In the genomic region with DNA sequence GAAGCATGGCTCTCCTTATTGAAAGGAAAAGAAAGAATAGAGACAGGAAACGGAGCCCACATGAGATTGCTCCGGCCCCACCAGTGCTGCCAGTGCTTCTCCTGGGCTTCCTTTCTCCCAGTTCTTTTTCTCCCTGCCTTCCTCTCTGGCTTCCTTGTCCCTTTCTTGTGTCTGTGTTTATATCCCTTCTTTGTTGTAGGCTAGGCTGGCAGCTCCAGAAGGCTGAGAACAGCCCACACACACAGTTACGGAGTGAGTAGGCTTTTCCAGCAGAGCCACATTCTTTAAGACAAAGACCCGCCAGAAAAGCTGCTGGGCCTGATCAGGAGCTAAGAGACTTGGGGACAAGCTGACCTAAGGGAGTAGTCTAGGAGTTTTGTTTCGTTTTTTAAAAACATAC, we compare ENCODE assay signal across 10 cellular contexts. TPM values are rescaled to one million over a fixed set of nuclear protein-coding genes. Genes with fewer than 3 reads are reported as not detected.
DNase-seq lines count a peak whose midpoint lies in the region; TF ChIP-seq lines count a peak whose summit lies in the region.
"Had no signal": no experiment of that assay in that cellular context is flagged by ENCODE, and none has a peak within 500 bp of the region (broad histone marks: within the 10 kb centered on the region; RNA-seq: fewer than 3 reads in every experiment).

No MANE protein-coding gene starts in this region.

- H3K4me3 Mint-ChIP-seq in nephron (no peak overlapping the region), type B pancreatic cell (peak overlapping the region; percentile 75)
- no peak overlapping the region for H3K4me3 Mint-ChIP-seq in CD8-positive, alpha-beta memory T cell

- peak overlapping the region; percentile 89 to 94 (median 89) for H3K27ac Mint-ChIP-seq in nephron
- peak overlapping the region; percentile 98 for H3K27ac Mint-ChIP-seq in type B pancreatic cell
- no peak overlapping the region for H3K27ac Mint-ChIP-seq in CD8-positive, alpha-beta memory T cell

- peaks cover 3 to 25% of the 10 kb centered on the region in 2 donors for H3K4me1 ChIP-seq in ascending aorta
- no peaks in the 10 kb centered on the region for H3K4me1 ChIP-seq in CD8-positive, alpha-beta memory T cell (ENCODE audit: insufficient read depth, low read length)

- CTCF ChIA-PET in CD8-positive, alpha-beta memory T cell (lab: Charles Lee): interaction anchor here (2.0 kb wide), 1 partner anchor 13 kb away, joined by 14 read pairs; no protein-coding TSS in a partner anchor

- DNase-seq in ascending aorta (ENCODE audit: low spot score in 2 of 2): peak in 1 of 2 donors; percentile 72
- DNase-seq in foreskin melanocyte: peak; percentile 15
- DNase-seq in type B pancreatic cell (ENCODE audit: extremely low spot score, unreplicated experiment): no peak
- DNase-seq in germinal center (ENCODE audit: low spot score): no peak
- no peak for DNase-seq in stimulated activated CD4-positive, alpha-beta T cell treated with anti-CD3 and anti-CD28 coated beads, Interleukin-12 subunit alpha, Interleukin-12 subunit beta, amount 100 ng/mL, for 4 hours
- no peak for DNase-seq in NCI-H526 (lab: John Stamatoyannopoulos, UW)
- DNase-seq in CD8-positive, alpha-beta memory T cell: no peak

- peaks cover 46 to 53% of the 10 kb centered on the region in 2 donors for H3K36me3 ChIP-seq in ascending aorta
- peaks cover 24% of the 10 kb centered on the region for H3K36me3 ChIP-seq in CD8-positive, alpha-beta memory T cell (ENCODE audit: insufficient read depth, low read length)
- H3K36me3 ChIP-seq: ovary had no signal

- no peaks in the 10 kb centered on the region for H3K9me3 ChIP-seq in ascending aorta
- no peaks in the 10 kb centered on the region for H3K9me3 ChIP-seq in CD8-positive, alpha-beta memory T cell (ENCODE audit: low read length)
- H3K9me3 ChIP-seq: ovary had no signal

- H3K27me3 Mint-ChIP-seq in nephron (ENCODE audit: low read depth) (no peaks in the 10 kb centered on the region), type B pancreatic cell (no peaks in the 10 kb centered on the region)
- no peaks in the 10 kb centered on the region for H3K27me3 Mint-ChIP-seq in CD8-positive, alpha-beta memory T cell

- H3K36me3 Mint-ChIP-seq in nephron (ENCODE audit: low read depth): peaks cover 72% of the 10 kb centered on the region
- peaks cover 27% of the 10 kb centered on the region for H3K36me3 Mint-ChIP-seq in type B pancreatic cell
- peaks cover 0 to 83% (median 26%) of the 10 kb centered on the region in 3 donors for H3K36me3 Mint-ChIP-seq in CD8-positive, alpha-beta memory T cell

- peaks cover 22% of the 10 kb centered on the region for H3K4me1 Mint-ChIP-seq in nephron
- peaks cover 22% of the 10 kb centered on the region for H3K4me1 Mint-ChIP-seq in type B pancreatic cell (ENCODE audit: unreplicated experiment)
- peaks cover 0 to 7% (median 0%) of the 10 kb centered on the region in 3 donors for H3K4me1 Mint-ChIP-seq in CD8-positive, alpha-beta memory T cell

- H3K9me3 Mint-ChIP-seq in nephron (no peaks in the 10 kb centered on the region), type B pancreatic cell (no peaks in the 10 kb centered on the region)
- H3K9me3 Mint-ChIP-seq in CD8-positive, alpha-beta memory T cell: no peaks in the 10 kb centered on the region

- no peak for TF ChIP-seq CTCF in ascending aorta (IDR thresholded peaks at IDR 0.05)
- TF ChIP-seq CTCF in nephron (IDR thresholded peaks at IDR 0.05; ENCODE audit: unreplicated experiment in 3 of 3): no peak
- TF ChIP-seq CTCF in type B pancreatic cell (conservative IDR thresholded peaks at IDR 0.05): no peak

- intact Hi-C loops in ascending aorta (cut with DNase I): no loop called here

- H3K27ac ChIP-seq in ascending aorta: peak overlapping the region; percentile 81
- H3K27ac ChIP-seq in CD8-positive, alpha-beta memory T cell (ENCODE audit: low read depth, low read length): no peak overlapping the region

- peak overlapping the region in 1 of 2 donors; percentile 30 for H3K4me3 ChIP-seq in ascending aorta
- no peak overlapping the region for H3K4me3 ChIP-seq in CD8-positive, alpha-beta memory T cell (ENCODE audit: low read length)
- H3K4me3 ChIP-seq: K562, ovary had no signal

- POLR2A ChIA-PET in CD8-positive, alpha-beta memory T cell (lab: Charles Lee): interaction anchor here (0.5 kb wide), 1 partner anchor 202 kb away, joined by 4 read pairs; no protein-coding TSS in a partner anchor

- no peaks in the 10 kb centered on the region for H3K27me3 ChIP-seq in ascending aorta
- no peaks in the 10 kb centered on the region for H3K27me3 ChIP-seq in CD8-positive, alpha-beta memory T cell (ENCODE audit: insufficient read depth, low read length, poor library complexity, severe bottlenecking)
- H3K27me3 ChIP-seq: ovary had no signal

RNA-seq across cellular contexts. Expression of gene CIPC, which starts 13.0 kb away (rescaled TPM):
- 5.0 TPM for total RNA-seq in ascending aorta
- 27.2 and 34.0 TPM in 2 replicates for total RNA-seq in type B pancreatic cell (ENCODE audit: low replicate concordance)
- 10 to 100 TPM; 10.5 to 12.7 TPM for total RNA-seq in CD8-positive, alpha-beta memory T cell
- 6.2 TPM for polyA plus RNA-seq in CD8-positive, alpha-beta memory T cell

RNA-seq across cellular contexts. Expression of gene ZDHHC22, which starts 30.6 kb away (rescaled TPM):
- total RNA-seq in ascending aorta (not detected), type B pancreatic cell (ENCODE audit: low replicate concordance) (0.24 TPM in 1 of 2 replicates, not detected in the other)
- not detected for total RNA-seq in CD8-positive, alpha-beta memory T cell
- polyA plus RNA-seq in CD8-positive, alpha-beta memory T cell: not detected
- total RNA-seq: K562, ovary had no signal
- polyA plus RNA-seq: K562 had no signal

Comparison
In these comparisons a context has a peak if more than half of its experiments do, and no peak if none do; other contexts are left out.
1. H3K27ac Mint-ChIP-seq: peak in nephron (3 of 3) and type B pancreatic cell (single experiment); none in CD8-positive, alpha-beta memory T cell (0 of 8).